ENCODE assay signal across 15 cellular contexts in the genomic region with DNA sequence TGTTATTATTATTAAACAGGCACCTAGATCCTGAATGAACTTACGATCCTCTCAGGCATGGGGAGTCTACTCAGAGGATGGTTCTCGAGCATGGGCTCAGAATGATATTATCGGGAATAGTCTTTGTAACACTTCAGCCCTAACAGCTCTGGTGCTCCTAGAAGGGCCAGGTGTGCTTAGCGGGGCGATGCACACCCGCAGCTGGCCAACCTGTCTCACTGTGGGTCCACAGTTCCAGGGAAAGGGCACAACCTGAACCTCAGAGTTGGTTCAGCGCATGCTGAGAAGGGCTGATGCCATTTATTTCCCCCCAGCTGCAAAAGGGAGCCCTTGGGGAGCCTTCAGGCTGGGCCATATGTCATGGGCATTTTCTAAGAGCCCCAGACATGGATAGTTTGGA. TPM values are rescaled to one million over a fixed set of nuclear protein-coding genes. Genes with fewer than 3 reads are reported as not detected.
A peak's percentile ranks its signal among the peaks of the same experiment; 100 is the strongest.
DNase-seq lines count a peak whose midpoint lies in the region; ATAC-seq and TF ChIP-seq lines count a peak whose summit lies in the region.
"Had no signal": no experiment of that assay in that cellular context is flagged by ENCODE, and none has a peak within 500 bp of the region (broad histone marks: within the 10 kb centered on the region; RNA-seq: fewer than 3 reads in every experiment).

No MANE protein-coding gene starts in this region.

- H3K36me3 ChIP-seq in Karpas-422 (ENCODE audit: insufficient read depth, low read length) (no peaks in the 10 kb centered on the region), psoas muscle (ENCODE audit: insufficient read depth in 1 of 2, low read depth in 1 of 2) (peaks cover 0 to 5% of the 10 kb centered on the region in 2 donors), mesendoderm (ENCODE audit: control insufficient read depth, insufficient read depth, low read length) (no peaks in the 10 kb centered on the region)
- H3K36me3 ChIP-seq: Peyer's patch had no signal

- H2AFZ ChIP-seq in Karpas-422 (ENCODE audit: low read length), result no peak overlapping the region

- no peak overlapping the region for H4K5ac ChIP-seq in mesendoderm (ENCODE audit: low read length)

- H3K4me1 ChIP-seq in Karpas-422 (ENCODE audit: low read length) (peaks cover 38% of the 10 kb centered on the region), psoas muscle (peaks cover 59% of the 10 kb centered on the region), mesendoderm (ENCODE audit: control insufficient read depth, low read depth, low read length) (peaks cover 3% of the 10 kb centered on the region)
- H3K4me1 ChIP-seq: Peyer's patch had no signal

- H3K9ac ChIP-seq in Karpas-422 (ENCODE audit: low read length) (no peak overlapping the region), mesendoderm (ENCODE audit: low read length) (no peak overlapping the region)

- H2BK5ac ChIP-seq in mesendoderm (ENCODE audit: low read length), result no peak overlapping the region

- no peak overlapping the region for H2AK5ac ChIP-seq in mesendoderm (ENCODE audit: low read length)

- no peak overlapping the region for H2BK15ac ChIP-seq in mesendoderm (replicated peaks; ENCODE audit: low read depth)

- intact Hi-C loops in psoas muscle (cut with DNase I), result loop anchor here in 1 of 2 donors (2.0 kb wide), 1 partner anchor 23 kb away; no protein-coding TSS in a partner anchor

- H3K27ac ChIP-seq in Karpas-422 (ENCODE audit: low read length) (no peak overlapping the region), epithelial cell of prostate (peak overlapping the region; percentile 20), psoas muscle (peak overlapping the region; percentile 88), mesendoderm (ENCODE audit: low read depth, low read length) (no peak overlapping the region)
- H3K27ac ChIP-seq: Peyer's patch had no signal

- H3K18ac ChIP-seq in mesendoderm (ENCODE audit: low read length), result no peak overlapping the region

- no peak for TF ChIP-seq CTCF in psoas muscle (IDR thresholded peaks at IDR 0.05)

- H3K79me2 ChIP-seq in Karpas-422 (ENCODE audit: low read length) (no peaks in the 10 kb centered on the region), mesendoderm (ENCODE audit: control insufficient read depth, insufficient read depth, low read length) (no peaks in the 10 kb centered on the region)

- no peaks in the 10 kb centered on the region for H3K27me3 ChIP-seq in Karpas-422 (ENCODE audit: low read length)
- no peaks in the 10 kb centered on the region for H3K27me3 ChIP-seq in psoas muscle (ENCODE audit: insufficient read depth in 3 of 3, low read length in 2 of 3)
- no peaks in the 10 kb centered on the region for H3K27me3 ChIP-seq in mesendoderm (ENCODE audit: insufficient read depth, low read length, poor library complexity)
- H3K27me3 ChIP-seq: Peyer's patch had no signal

- H4K8ac ChIP-seq in mesendoderm (ENCODE audit: low read depth, low read length), result no peak overlapping the region

- ATAC-seq in psoas muscle (peak in 1 of 4 donors; percentile 4), GM21717 (IDR thresholded peaks at IDR 0.05; ENCODE audit: unreplicated experiment) (no peak)
- ATAC-seq: K562, SK-N-SH treated with all-trans-retinoic acid at 6 μM for 48 hours had no signal

- H3K79me1 ChIP-seq in mesendoderm (ENCODE audit: low read length), result no peaks in the 10 kb centered on the region

- DNase-seq in D341Med (ENCODE audit: low spot score), result peak; percentile 33
- peak; percentile 41 for DNase-seq in Karpas-422
- DNase-seq in epithelial cell of prostate (ENCODE audit: low read depth, low spot score), result no peak
- no peak for DNase-seq in psoas muscle
- DNase-seq in mesendoderm, result no peak
- DNase-seq in activated naive CD4-positive, alpha-beta T cell (lab: John Stamatoyannopoulos, UW), result no peak
- DNase-seq: DND-41, GDM1, GOT3, NCI-H1436, Peyer's patch had no signal

- 0 out of 2 replicates have a peak, but pooled peaks cover 3% of the 10 kb centered on the region for H4K20me1 ChIP-seq in Karpas-422 (ENCODE audit: insufficient read depth, low read depth, low read length)

- no peaks in the 10 kb centered on the region for H3K9me2 ChIP-seq in Karpas-422 (replicated peaks; ENCODE audit: insufficient read depth, low read length)

- H3K9me3 ChIP-seq in Karpas-422 (ENCODE audit: low read length), result no peaks in the 10 kb centered on the region
- H3K9me3 ChIP-seq in psoas muscle, result no peaks in the 10 kb centered on the region
- H3K9me3 ChIP-seq: Peyer's patch had no signal

- 83 to 92% (median 91%) methylated on average over 7 of the region's 7 CpGs for WGBS in psoas muscle, 3 donors
- no CpG with 5 or more reads among the region's 7 CpGs for WGBS in mesendoderm (ENCODE audit: extremely low coverage, insufficient coverage, low lambda C conversion rate)

- H3K4me3 ChIP-seq in Karpas-422 (ENCODE audit: low read length) (no peak overlapping the region), psoas muscle (no peak overlapping the region), mesendoderm (ENCODE audit: low read length) (no peak overlapping the region)
- H3K4me3 ChIP-seq: GM12878, K562, Peyer's patch had no signal

- no peak overlapping the region for H3K56ac ChIP-seq in mesendoderm (ENCODE audit: low read length)

- H3K4ac ChIP-seq in mesendoderm (ENCODE audit: low read depth, low read length), result no peak overlapping the region

- no peak overlapping the region for H2BK120ac ChIP-seq in mesendoderm (ENCODE audit: low read depth, low read length)

- H3K23ac ChIP-seq in mesendoderm (ENCODE audit: low read length), result no peak overlapping the region

- H3K4me2 ChIP-seq in Karpas-422 (ENCODE audit: low read depth, low read length, poor library complexity, severe bottlenecking) (peak overlapping the region; percentile 43), mesendoderm (ENCODE audit: low read length) (no peak overlapping the region)

RNA-seq across cellular contexts. Expression of gene RRAGD, which starts 26.2 kb away (rescaled TPM):
- 0.41 and 0.65 TPM in 2 replicates for total RNA-seq in Karpas-422 (2014; rRNA removed; shearing (Covaris generic); ENCODE audit: low replicate concordance)
- total RNA-seq in psoas muscle, result 100 to 1,000 TPM; 105 to 148 (median 125) TPM
- polyA plus RNA-seq in psoas muscle, result 100 to 1,000 TPM in 1 of 3 donors, 10 to 100 TPM in 2; 34.8 to 163 (median 70.8) TPM
- 3.5 TPM for polyA plus RNA-seq in mesendoderm (2013, experiment 1 of 2)
- 3.8 TPM for polyA plus RNA-seq in mesendoderm (2013, experiment 2 of 2)

RNA-seq across cellular contexts. Expression of gene UBE2J1, which starts 33.3 kb away (rescaled TPM):
- 30.4 and 48.0 TPM in 2 replicates for total RNA-seq in Karpas-422 (2014; rRNA removed; shearing (Covaris generic); ENCODE audit: low replicate concordance)
- total RNA-seq in psoas muscle, result 10 to 100 TPM; 11.5 to 21.6 (median 17.4) TPM
- 10 to 100 TPM; 10.0 to 20.7 (median 12.9) TPM for polyA plus RNA-seq in psoas muscle
- 34.6 TPM for polyA plus RNA-seq in mesendoderm (2013, experiment 1 of 2)
- 35.3 TPM for polyA plus RNA-seq in mesendoderm (2013, experiment 2 of 2)

RNA-seq across cellular contexts. Expression of gene ANKRD6, which starts 47.1 kb away (rescaled TPM):
- not detected in 2 replicates for total RNA-seq in Karpas-422 (2014; rRNA removed; shearing (Covaris generic); ENCODE audit: low replicate concordance)
- total RNA-seq in psoas muscle, result 1 to 10 TPM; 2.4 to 9.0 (median 4.6) TPM
- 1 to 10 TPM; 1.2 to 2.3 (median 1.8) TPM for polyA plus RNA-seq in psoas muscle
- 11.3 TPM for polyA plus RNA-seq in mesendoderm (2013, experiment 1 of 2)
- polyA plus RNA-seq in mesendoderm (2013, experiment 2 of 2), result 11.2 TPM

Comparison
In these comparisons a context has a peak if more than half of its experiments do, and no peak if none do; other contexts are left out.
1. DNase-seq: peak in D341Med (single experiment) and Karpas-422 (single experiment); none in epithelial cell of prostate (single experiment), psoas muscle (0 of 2), mesendoderm (single experiment) and activated naive CD4-positive, alpha-beta T cell (0 of 4).
2. H3K27ac ChIP-seq: peak in epithelial cell of prostate (single experiment) and psoas muscle (single experiment); none in Karpas-422 (single experiment) and mesendoderm (single experiment).
3. RNA of gene RRAGD, which starts 26.2 kb away (total RNA-seq): 105 to 148 TPM in psoas muscle; 0.41 to 0.65 TPM in Karpas-422; every median in the first group is over 10 times any median in the second.